ENCODE assay signal across 9 cellular contexts in the genomic region with DNA sequence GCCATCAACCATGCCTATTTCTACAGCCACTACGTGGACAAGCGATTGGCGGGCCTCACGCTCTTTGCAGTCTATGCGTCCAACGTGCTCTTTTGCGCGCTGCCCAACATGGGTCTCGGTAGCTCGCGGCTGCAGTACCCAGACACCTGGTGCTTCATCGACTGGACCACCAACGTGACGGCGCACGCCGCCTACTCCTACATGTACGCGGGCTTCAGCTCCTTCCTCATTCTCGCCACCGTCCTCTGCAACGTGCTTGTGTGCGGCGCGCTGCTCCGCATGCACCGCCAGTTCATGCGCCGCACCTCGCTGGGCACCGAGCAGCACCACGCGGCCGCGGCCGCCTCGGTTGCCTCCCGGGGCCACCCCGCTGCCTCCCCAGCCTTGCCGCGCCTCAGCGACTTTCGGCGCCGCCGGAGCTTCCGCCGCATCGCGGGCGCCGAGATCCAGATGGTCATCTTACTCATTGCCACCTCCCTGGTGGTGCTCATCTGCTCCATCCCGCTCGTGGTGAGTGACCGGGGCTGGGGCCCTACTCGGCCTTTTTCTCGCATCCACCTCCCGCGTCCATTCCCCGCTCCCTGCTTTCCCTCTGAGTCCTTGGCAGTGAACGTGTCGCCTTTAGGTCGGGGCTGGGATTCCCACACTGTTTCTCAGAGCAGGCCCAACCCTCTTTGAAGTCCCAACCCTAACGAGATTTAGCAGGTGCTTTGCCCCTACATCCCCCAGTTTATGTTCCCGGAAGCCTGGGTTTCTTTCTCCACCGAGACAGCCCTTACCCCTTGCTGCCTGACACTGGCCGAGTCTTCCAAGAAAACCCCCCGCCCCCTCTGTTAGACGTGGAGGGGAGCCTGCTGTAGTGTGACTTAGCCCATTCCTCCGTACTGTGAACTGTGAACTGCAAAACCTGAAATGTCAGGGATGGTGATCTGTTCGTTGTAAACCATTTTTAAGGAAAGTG. TPM values are rescaled to one million over a fixed set of nuclear protein-coding genes. Genes with fewer than 3 reads are reported as not detected.
DNase-seq lines count a peak whose midpoint lies in the region; ATAC-seq and TF ChIP-seq lines count a peak whose summit lies in the region.
"Had no signal": no experiment of that assay in that cellular context is flagged by ENCODE, and none has a peak within 500 bp of the region (broad histone marks: within the 10 kb centered on the region; RNA-seq: fewer than 3 reads in every experiment).

No MANE protein-coding gene starts in this region.

- peak overlapping the region; percentile 96 for H3K27ac Mint-ChIP-seq in activated CD4-positive, alpha-beta T cell treated with anti-CD3 and anti-CD28 coated beads for 36 hours

- H3K27me3 ChIP-seq in OCI-LY3 (ENCODE audit: low read depth, low read length), result no peaks in the 10 kb centered on the region

- CTCF ChIA-PET in activated CD4-positive, alpha-beta T cell treated with anti-CD3 and anti-CD28 coated beads for 36 hours (lab: Charles Lee), result interaction anchor here (0.6 to 3.1 kb wide), 6 partner anchors 20 to 733 kb away, joined by 3 to 9 read pairs (median 4); no protein-coding TSS in a partner anchor

- H3K36me3 ChIP-seq in OCI-LY3 (replicated peaks; ENCODE audit: low read depth, low read length), result peaks cover 56% of the 10 kb centered on the region

- peak overlapping the region; percentile 94 for H3K4me2 ChIP-seq in OCI-LY3 (ENCODE audit: low read length)

- peak overlapping the region; percentile 94 for H3K27ac ChIP-seq in OCI-LY3 (ENCODE audit: low read length)
- H3K27ac ChIP-seq: C4-2B had no signal

- H3K9ac ChIP-seq in OCI-LY3 (ENCODE audit: low read length), result peak overlapping the region; percentile 98

- POLR2A ChIA-PET in activated CD4-positive, alpha-beta T cell treated with anti-CD3 and anti-CD28 coated beads for 36 hours (lab: Charles Lee), result interaction anchor here (0.6 kb wide), 1 partner anchor 252 kb away, joined by 3 read pairs; no protein-coding TSS in a partner anchor

- H3K4me3 Mint-ChIP-seq in activated CD4-positive, alpha-beta T cell treated with anti-CD3 and anti-CD28 coated beads for 36 hours, result peak overlapping the region; percentile 93

- in situ Hi-C loops in astrocyte of the spinal cord (cut with HindIII; ENCODE audit: low sequenced_read_pairs), result no loop called here

- TF ChIP-seq CTCF in OCI-LY3 (IDR thresholded peaks at IDR 0.05; ENCODE audit: low read depth, low read length) (no peak), astrocyte of the spinal cord (IDR thresholded peaks at IDR 0.05; ENCODE audit: low read depth, low read length) (no peak)

- no peaks in the 10 kb centered on the region for H3K9me3 Mint-ChIP-seq in activated CD4-positive, alpha-beta T cell treated with anti-CD3 and anti-CD28 coated beads for 36 hours (ENCODE audit: low read depth)

- intact Hi-C loops in activated CD4-positive, alpha-beta T cell treated with anti-CD3 and anti-CD28 coated beads for 36 hours (cut with DNase I, micrococcal nuclease), result loop anchor here (2.0 to 10.0 kb wide), 4 partner anchors 151 to 1479 kb away; no protein-coding TSS in a partner anchor

- peaks cover 43% of the 10 kb centered on the region for H4K20me1 ChIP-seq in OCI-LY3 (ENCODE audit: insufficient read depth, low read length)

- H3K4me1 Mint-ChIP-seq in activated CD4-positive, alpha-beta T cell treated with anti-CD3 and anti-CD28 coated beads for 36 hours, result peaks cover 31% of the 10 kb centered on the region

- H3K4me1 ChIP-seq in OCI-LY3 (ENCODE audit: low read length), result peaks cover 33% of the 10 kb centered on the region

- peaks cover 67% of the 10 kb centered on the region for H3K36me3 Mint-ChIP-seq in activated CD4-positive, alpha-beta T cell treated with anti-CD3 and anti-CD28 coated beads for 36 hours (ENCODE audit: low read depth)

- peak; percentile 69 for DNase-seq in activated CD4-positive, alpha-beta T cell treated with anti-CD3 and anti-CD28 coated beads for 36 hours
- DNase-seq in activated CD4-positive, alpha-beta T cell treated with anti-CD3 and anti-CD28 coated beads, Interleukin-2, amount 50 U/mL, for 1 hour, result no peak
- peak; percentile 42 for DNase-seq in astrocyte of the spinal cord (ENCODE audit: low read depth, low spot score)
- peak; percentile 48 for DNase-seq in iris pigment epithelial cell (ENCODE audit: low read depth)
- peak; percentile 45 for DNase-seq in stimulated activated CD4-positive, alpha-beta T cell treated with anti-CD3 and anti-CD28 coated beads, Interleukin-4, amount 100 ng/mL, for 1 hour
- no peak for DNase-seq in GOT3 (lab: John Stamatoyannopoulos, UW)
- DNase-seq in NCI-H526 treated with DMSO at 0.1 percent for 48 hours (lab: John Stamatoyannopoulos, UW), result no peak

- H3K9me3 ChIP-seq in OCI-LY3 (ENCODE audit: insufficient read depth, low read length), result no peaks in the 10 kb centered on the region

- peaks cover 76% of the 10 kb centered on the region for H3K79me2 ChIP-seq in OCI-LY3 (ENCODE audit: low read length)

- H3K4me3 ChIP-seq in OCI-LY3 (ENCODE audit: low read length) (peak overlapping the region; percentile 99), astrocyte of the spinal cord (ENCODE audit: low read depth, low read length) (peak overlapping the region; percentile 81)

- H3K27me3 Mint-ChIP-seq in activated CD4-positive, alpha-beta T cell treated with anti-CD3 and anti-CD28 coated beads for 36 hours, result no peaks in the 10 kb centered on the region

- ATAC-seq in activated CD4-positive, alpha-beta T cell treated with anti-CD3 and anti-CD28 coated beads for 36 hours, result peak; percentile 4

- no peak overlapping the region for H2AFZ ChIP-seq in OCI-LY3 (ENCODE audit: low read depth, low read length)

RNA-seq across cellular contexts. Expression of a gene that starts 1.9 kb away (rescaled TPM):
- 10 to 100 TPM; 71.7 to 91.2 TPM for total RNA-seq in activated CD4-positive, alpha-beta T cell treated with anti-CD3 and anti-CD28 coated beads for 36 hours

Comparison
In these comparisons a context has a peak if more than half of its experiments do, and no peak if none do; other contexts are left out.
1. DNase-seq: peak in activated CD4-positive, alpha-beta T cell treated with anti-CD3 and anti-CD28 coated beads for 36 hours (single experiment), astrocyte of the spinal cord (single experiment), iris pigment epithelial cell (single experiment) and stimulated activated CD4-positive, alpha-beta T cell treated with anti-CD3 and anti-CD28 coated beads, Interleukin-4, amount 100 ng/mL, for 1 hour (single experiment); none in activated CD4-positive, alpha-beta T cell treated with anti-CD3 and anti-CD28 coated beads, Interleukin-2, amount 50 U/mL, for 1 hour (single experiment), GOT3 (single experiment) and NCI-H526 treated with DMSO at 0.1 percent for 48 hours (single experiment).